ENCODE assay signal across 1 cellular context in the genomic region with DNA sequence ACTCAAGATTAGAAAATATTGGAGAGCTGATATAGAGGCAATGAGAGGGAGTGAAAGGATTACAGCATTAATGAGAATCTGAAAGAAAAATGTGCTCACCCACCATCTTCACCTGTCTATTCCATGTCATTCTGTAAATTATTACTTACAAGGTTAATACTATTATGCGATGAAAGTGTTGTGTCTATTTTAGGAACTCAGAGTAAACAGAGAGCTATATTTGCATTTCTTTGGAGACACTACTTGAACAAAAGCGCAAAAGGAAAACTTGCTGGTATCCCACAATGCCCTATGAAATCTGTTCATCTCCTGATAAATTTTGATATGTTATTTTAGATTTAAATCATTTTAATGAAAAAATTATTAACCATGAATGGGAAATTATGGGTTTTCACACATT.
TF ChIP-seq lines count a peak whose summit lies in the region.

No MANE protein-coding gene starts in this region.

TF ChIP-seq in GM12878, 131 proteins besides CTCF, POLR2A, EP300 and RAD21:
- TF ChIP-seq, protein P1, sequence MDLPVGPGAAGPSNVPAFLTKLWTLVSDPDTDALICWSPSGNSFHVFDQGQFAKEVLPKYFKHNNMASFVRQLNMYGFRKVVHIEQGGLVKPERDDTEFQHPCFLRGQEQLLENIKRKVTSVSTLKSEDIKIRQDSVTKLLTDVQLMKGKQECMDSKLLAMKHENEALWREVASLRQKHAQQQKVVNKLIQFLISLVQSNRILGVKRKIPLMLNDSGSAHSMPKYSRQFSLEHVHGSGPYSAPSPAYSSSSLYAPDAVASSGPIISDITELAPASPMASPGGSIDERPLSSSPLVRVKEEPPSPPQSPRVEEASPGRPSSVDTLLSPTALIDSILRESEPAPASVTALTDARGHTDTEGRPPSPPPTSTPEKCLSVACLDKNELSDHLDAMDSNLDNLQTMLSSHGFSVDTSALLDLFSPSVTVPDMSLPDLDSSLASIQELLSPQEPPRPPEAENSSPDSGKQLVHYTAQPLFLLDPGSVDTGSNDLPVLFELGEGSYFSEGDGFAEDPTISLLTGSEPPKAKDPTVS (IDR thresholded peaks at IDR 0.05; ENCODE audit: low read depth, low read length), result no peak
- TF ChIP-seq, protein P2, sequence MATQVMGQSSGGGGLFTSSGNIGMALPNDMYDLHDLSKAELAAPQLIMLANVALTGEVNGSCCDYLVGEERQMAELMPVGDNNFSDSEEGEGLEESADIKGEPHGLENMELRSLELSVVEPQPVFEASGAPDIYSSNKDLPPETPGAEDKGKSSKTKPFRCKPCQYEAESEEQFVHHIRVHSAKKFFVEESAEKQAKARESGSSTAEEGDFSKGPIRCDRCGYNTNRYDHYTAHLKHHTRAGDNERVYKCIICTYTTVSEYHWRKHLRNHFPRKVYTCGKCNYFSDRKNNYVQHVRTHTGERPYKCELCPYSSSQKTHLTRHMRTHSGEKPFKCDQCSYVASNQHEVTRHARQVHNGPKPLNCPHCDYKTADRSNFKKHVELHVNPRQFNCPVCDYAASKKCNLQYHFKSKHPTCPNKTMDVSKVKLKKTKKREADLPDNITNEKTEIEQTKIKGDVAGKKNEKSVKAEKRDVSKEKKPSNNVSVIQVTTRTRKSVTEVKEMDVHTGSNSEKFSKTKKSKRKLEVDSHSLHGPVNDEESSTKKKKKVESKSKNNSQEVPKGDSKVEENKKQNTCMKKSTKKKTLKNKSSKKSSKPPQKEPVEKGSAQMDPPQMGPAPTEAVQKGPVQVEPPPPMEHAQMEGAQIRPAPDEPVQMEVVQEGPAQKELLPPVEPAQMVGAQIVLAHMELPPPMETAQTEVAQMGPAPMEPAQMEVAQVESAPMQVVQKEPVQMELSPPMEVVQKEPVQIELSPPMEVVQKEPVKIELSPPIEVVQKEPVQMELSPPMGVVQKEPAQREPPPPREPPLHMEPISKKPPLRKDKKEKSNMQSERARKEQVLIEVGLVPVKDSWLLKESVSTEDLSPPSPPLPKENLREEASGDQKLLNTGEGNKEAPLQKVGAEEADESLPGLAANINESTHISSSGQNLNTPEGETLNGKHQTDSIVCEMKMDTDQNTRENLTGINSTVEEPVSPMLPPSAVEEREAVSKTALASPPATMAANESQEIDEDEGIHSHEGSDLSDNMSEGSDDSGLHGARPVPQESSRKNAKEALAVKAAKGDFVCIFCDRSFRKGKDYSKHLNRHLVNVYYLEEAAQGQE (IDR thresholded peaks at IDR 0.05; ENCODE audit: low read depth, low read length), result no peak
- TF ChIP-seq TCF7 (IDR thresholded peaks at IDR 0.05; ENCODE audit: borderline replicate concordance), result no peak
- no peak for TF ChIP-seq LARP7 (IDR thresholded peaks at IDR 0.05)
- TF ChIP-seq ASH2L (IDR thresholded peaks at IDR 0.05; ENCODE audit: borderline replicate concordance, low read depth), result no peak
- TF ChIP-seq PML (IDR thresholded peaks at IDR 0.05; ENCODE audit: low read length), result no peak
